Comparison of ENCODE assay signal across 18 cellular contexts in genomic region chr9:113623851-113624485, GRCh38.
DNase-seq lines count a peak whose midpoint lies in the region; ATAC-seq and TF ChIP-seq lines count a peak whose summit lies in the region.
"Had no signal": no experiment of that assay in that cellular context is flagged by ENCODE, and none has a peak within 500 bp of the region (broad histone marks: within the 10 kb centered on the region; RNA-seq: fewer than 3 reads in every experiment).

No MANE protein-coding gene starts in this region.

- H3T11ph ChIP-seq in H9 (ENCODE audit: low read length) = no peak overlapping the region

- peak overlapping the region; percentile 66 for H2AK5ac ChIP-seq in H9 (ENCODE audit: insufficient read length, low read length)

- H4K5ac ChIP-seq in H9 (ENCODE audit: insufficient read length, low read depth, low read length) = no peak overlapping the region

- H3K23ac ChIP-seq in H9 (ENCODE audit: insufficient read length, low read depth, low read length) = no peak overlapping the region

- H3K27ac ChIP-seq in BLaER1 treated with 17β-estradiol and CSF1 and Interleukin-3, amounts not matched to agents 10 nM and 100 nM = peak overlapping the region in 2 of 11 experiments; percentile 18 to 27; a peak in 1 of 22 replicates
- H3K27ac ChIP-seq in H9 (ENCODE audit: insufficient read length, low read depth, low read length) = no peak overlapping the region
- peak overlapping the region in 1 of 3 donors; percentile 24 for H3K27ac ChIP-seq in right lobe of liver
- H3K27ac ChIP-seq: thyroid gland had no signal

- H3K27ac Mint-ChIP-seq in H9 = peak overlapping the region in 2 of 3 experiments; percentile 98 to 99; a peak in 4 of 7 replicates
- H3K27ac Mint-ChIP-seq in activated naive CD8-positive, alpha-beta T cell treated with anti-CD3 and anti-CD28 coated beads, Interleukin-2, amount 50 U/mL, for 24 hours = peak overlapping the region; percentile 99
- H3K27ac Mint-ChIP-seq: activated naive CD4-positive, alpha-beta T cell treated with anti-CD3 and anti-CD28 coated beads, Interleukin-2, amount 10 ng/mL, durations not matched to agents 7 days and 5 days had no signal

- no peak overlapping the region for H3K18ac ChIP-seq in H9 (ENCODE audit: insufficient read length, low read depth, low read length)

- intact Hi-C loops in right lobe of liver (cut with DNase I) = no loop called here

- no peaks in the 10 kb centered on the region for H3K23me2 ChIP-seq in H9 (ENCODE audit: insufficient read length, low read depth, low read length, poor library complexity, severe bottlenecking)

- no peak overlapping the region for H3K9ac ChIP-seq in BLaER1 treated with 17β-estradiol and CSF1 and Interleukin-3, amounts not matched to agents 10 nM and 100 nM
- H3K9ac ChIP-seq in H9 (ENCODE audit: extremely low read depth, insufficient read length, low read length) = no peak overlapping the region

- H3K9me3 Mint-ChIP-seq in H9 = no peaks in the 10 kb centered on the region
- H3K9me3 Mint-ChIP-seq in activated naive CD8-positive, alpha-beta T cell treated with anti-CD3 and anti-CD28 coated beads, Interleukin-2, amount 50 U/mL, for 24 hours = no peaks in the 10 kb centered on the region
- H3K9me3 Mint-ChIP-seq: activated naive CD4-positive, alpha-beta T cell treated with anti-CD3 and anti-CD28 coated beads, Interleukin-2, amount 10 ng/mL, durations not matched to agents 7 days and 5 days had no signal

- H2BK15ac ChIP-seq in H9 (ENCODE audit: low read depth, low read length) = no peak overlapping the region

- H4K91ac ChIP-seq in H9 (ENCODE audit: insufficient read length, low read depth, low read length) = peak overlapping the region; percentile 77

- H3K4ac ChIP-seq in H9 (ENCODE audit: low read depth, low read length) = no peak overlapping the region

- H3K36me3 ChIP-seq in BLaER1 treated with 17β-estradiol and CSF1 and Interleukin-3, amounts not matched to agents 10 nM and 100 nM = no peaks in the 10 kb centered on the region
- no peaks in the 10 kb centered on the region for H3K36me3 ChIP-seq in right lobe of liver
- H3K36me3 ChIP-seq: thyroid gland had no signal

- no peak for TF ChIP-seq CTCF in H9 (conservative IDR thresholded peaks at IDR 0.05)
- TF ChIP-seq CTCF in right lobe of liver (IDR thresholded peaks at IDR 0.05) = no peak

- no peaks in the 10 kb centered on the region for H3K36me3 Mint-ChIP-seq in H9 (ENCODE audit: insufficient read depth in 1 of 3, low read depth in 3 of 3)
- peaks cover 1% of the 10 kb centered on the region for H3K36me3 Mint-ChIP-seq in activated naive CD8-positive, alpha-beta T cell treated with anti-CD3 and anti-CD28 coated beads, Interleukin-2, amount 50 U/mL, for 24 hours (ENCODE audit: low read depth)
- H3K36me3 Mint-ChIP-seq: activated naive CD4-positive, alpha-beta T cell treated with anti-CD3 and anti-CD28 coated beads, Interleukin-2, amount 10 ng/mL, durations not matched to agents 7 days and 5 days had no signal

- H3K4me1 ChIP-seq in BLaER1 treated with 17β-estradiol and CSF1 and Interleukin-3, amounts not matched to agents 10 nM and 100 nM = peaks cover 39 to 78% (median 62%) of the 10 kb centered on the region in 10 experiments
- H3K4me1 ChIP-seq in H9 (ENCODE audit: insufficient read depth, low read length) (peaks cover 20% of the 10 kb centered on the region; the same call in 1 of the 2 replicates), right lobe of liver (peaks cover 0 to 45% (median 14%) of the 10 kb centered on the region in 4 donors)

- no peaks in the 10 kb centered on the region for H4K20me1 ChIP-seq in BLaER1 treated with 17β-estradiol and CSF1 and Interleukin-3, amounts not matched to agents 10 nM and 100 nM
- peaks cover 3% of the 10 kb centered on the region for H4K20me1 ChIP-seq in H9 (ENCODE audit: control insufficient read depth, insufficient read depth, insufficient read length)

- H2AFZ ChIP-seq in H9 (ENCODE audit: low read length) = no peak overlapping the region

- H3K27me3 Mint-ChIP-seq in H9 (ENCODE audit: low read depth) = peaks cover 5% of the 10 kb centered on the region; the same call in 1 of the 2 replicates
- peaks cover 6% of the 10 kb centered on the region for H3K27me3 Mint-ChIP-seq in activated naive CD8-positive, alpha-beta T cell treated with anti-CD3 and anti-CD28 coated beads, Interleukin-2, amount 50 U/mL, for 24 hours

- no peak overlapping the region for H2BK5ac ChIP-seq in H9 (ENCODE audit: insufficient read length, low read length)

- H2BK20ac ChIP-seq in H9 (ENCODE audit: low read depth, low read length, poor library complexity, severe bottlenecking) = no peak overlapping the region

- no CpG with 5 or more reads among the region's 9 CpGs for WGBS in H9 (ENCODE audit: extremely low coverage, insufficient read length, low lambda C conversion rate)
- WGBS in right lobe of liver (ENCODE audit: insufficient coverage, low coverage, low lambda C conversion rate, missing lambda C conversion rate) = 83% methylated on average over 7 of the region's 9 CpGs

- 0 out of 22 replicates have a peak, but pooled peaks cover 0 to 6% (median 0%) of the 10 kb centered on the region in 11 experiments for H3K9me3 ChIP-seq in BLaER1 treated with 17β-estradiol and CSF1 and Interleukin-3, amounts not matched to agents 10 nM and 100 nM (replicated peaks in 1 of 11)
- no peaks in the 10 kb centered on the region for H3K9me3 ChIP-seq in H9 (ENCODE audit: control insufficient read depth, low read depth, low read length)
- no peaks in the 10 kb centered on the region for H3K9me3 ChIP-seq in right lobe of liver
- H3K9me3 ChIP-seq: thyroid gland had no signal

- peak overlapping the region in 10 of 11 experiments; percentile 48 to 84 (median 66); a peak in 19 of 22 replicates for H3K4me2 ChIP-seq in BLaER1 treated with 17β-estradiol and CSF1 and Interleukin-3, amounts not matched to agents 10 nM and 100 nM
- no peak overlapping the region for H3K4me2 ChIP-seq in H9 (ENCODE audit: insufficient read depth, insufficient read length, low read length)

- DNase-seq in H9 = peak; percentile 23
- DNase-seq in activated naive CD8-positive, alpha-beta T cell treated with anti-CD3 and anti-CD28 coated beads, Interleukin-2, amount 50 U/mL, for 24 hours = no peak
- peak in 1 of 3 donors; percentile 47 for DNase-seq in right lobe of liver
- DNase-seq in amygdala (lab: John Stamatoyannopoulos, UW) = no peak
- no peak for DNase-seq in GF-D8 (lab: John Stamatoyannopoulos, UW)
- DNase-seq in T-helper 9 cell = no peak
- DNase-seq: activated CD4-positive, alpha-beta T cell treated with anti-CD3 and anti-CD28 coated beads, Interleukin-2, amount 50 U/mL, for 4 hours; activated naive CD4-positive, alpha-beta T cell treated with anti-CD3 and anti-CD28 coated beads, Interleukin-2, amount 10 ng/mL, durations not matched to agents 7 days and 5 days; AML-193; effector CD4-positive, alpha-beta T cell; hypothalamus; NCI-H2029 treated with DMSO at 0.1 percent for 48 hours; stimulated activated CD4-positive, alpha-beta T cell treated with anti-CD3 and anti-CD28 coated beads, Interleukin-4, amount 100 ng/mL, for 1 hour; stimulated activated CD8-positive, alpha-beta memory T cell treated with anti-CD3 and anti-CD28 coated beads, Interleukin-4, amount 100 ng/mL, for 48 hours; thyroid gland had no signal

- no peak overlapping the region for H3K4me3 ChIP-seq in BLaER1 treated with 17β-estradiol and CSF1 and Interleukin-3, amounts not matched to agents 10 nM and 100 nM
- H3K4me3 ChIP-seq in right lobe of liver = no peak overlapping the region
- H3K4me3 ChIP-seq: thyroid gland had no signal

- no peak for TF ChIP-seq POLR2A in right lobe of liver (IDR thresholded peaks at IDR 0.05)

- no peaks in the 10 kb centered on the region for H3K79me2 ChIP-seq in H9 (ENCODE audit: insufficient read depth, low read length)

- no peak overlapping the region for H4K8ac ChIP-seq in H9 (replicated peaks; ENCODE audit: insufficient read length, low read depth, low read length)

- ATAC-seq in activated naive CD8-positive, alpha-beta T cell treated with anti-CD3 and anti-CD28 coated beads, Interleukin-2, amount 50 U/mL, for 24 hours = no peak
- ATAC-seq in right lobe of liver (peak in 3 of 4 donors; percentile 43 to 54 (median 45)), HG03039 (IDR thresholded peaks at IDR 0.05; ENCODE audit: unreplicated experiment) (no peak)
- ATAC-seq: left colon had no signal

- H3K14ac ChIP-seq in H9 (ENCODE audit: insufficient read depth, low read length) = no peak overlapping the region

- H3K4me3 Mint-ChIP-seq in H9 = no peak overlapping the region
- peak overlapping the region; percentile 74 for H3K4me3 Mint-ChIP-seq in activated naive CD8-positive, alpha-beta T cell treated with anti-CD3 and anti-CD28 coated beads, Interleukin-2, amount 50 U/mL, for 24 hours
- H3K4me3 Mint-ChIP-seq: activated naive CD4-positive, alpha-beta T cell treated with anti-CD3 and anti-CD28 coated beads, Interleukin-2, amount 10 ng/mL, durations not matched to agents 7 days and 5 days had no signal

- no peak overlapping the region for H2BK120ac ChIP-seq in H9 (ENCODE audit: low read depth, low read length, poor library complexity, severe bottlenecking)

- H3K56ac ChIP-seq in H9 (ENCODE audit: insufficient read length, low read depth, low read length) = no peak overlapping the region

- no peak overlapping the region for H2BK12ac ChIP-seq in H9 (ENCODE audit: insufficient read length, low read depth, low read length)

- peaks cover 52 to 62% of the 10 kb centered on the region in 2 experiments for H3K4me1 Mint-ChIP-seq in H9
- peaks cover 54% of the 10 kb centered on the region for H3K4me1 Mint-ChIP-seq in activated naive CD8-positive, alpha-beta T cell treated with anti-CD3 and anti-CD28 coated beads, Interleukin-2, amount 50 U/mL, for 24 hours

- no peaks in the 10 kb centered on the region for H3K79me1 ChIP-seq in H9 (ENCODE audit: insufficient read depth, low read depth, low read length, poor library complexity, severe bottlenecking)

- no peaks in the 10 kb centered on the region for H3K27me3 ChIP-seq in BLaER1 treated with 17β-estradiol and CSF1 and Interleukin-3, amounts not matched to agents 10 nM and 100 nM
- no peaks in the 10 kb centered on the region for H3K27me3 ChIP-seq in H9 (ENCODE audit: insufficient read depth, low read length)
- no peaks in the 10 kb centered on the region for H3K27me3 ChIP-seq in right lobe of liver
- H3K27me3 ChIP-seq: thyroid gland had no signal

Comparison
In these comparisons a context has a peak if more than half of its experiments do, and no peak if none do; other contexts are left out.
1. ATAC-seq: peak in right lobe of liver (3 of 4); none in activated naive CD8-positive, alpha-beta T cell treated with anti-CD3 and anti-CD28 coated beads, Interleukin-2, amount 50 U/mL, for 24 hours (single experiment) and HG03039 (single experiment).